8 cellular contexts compared by ENCODE assay signal in the genomic region with DNA sequence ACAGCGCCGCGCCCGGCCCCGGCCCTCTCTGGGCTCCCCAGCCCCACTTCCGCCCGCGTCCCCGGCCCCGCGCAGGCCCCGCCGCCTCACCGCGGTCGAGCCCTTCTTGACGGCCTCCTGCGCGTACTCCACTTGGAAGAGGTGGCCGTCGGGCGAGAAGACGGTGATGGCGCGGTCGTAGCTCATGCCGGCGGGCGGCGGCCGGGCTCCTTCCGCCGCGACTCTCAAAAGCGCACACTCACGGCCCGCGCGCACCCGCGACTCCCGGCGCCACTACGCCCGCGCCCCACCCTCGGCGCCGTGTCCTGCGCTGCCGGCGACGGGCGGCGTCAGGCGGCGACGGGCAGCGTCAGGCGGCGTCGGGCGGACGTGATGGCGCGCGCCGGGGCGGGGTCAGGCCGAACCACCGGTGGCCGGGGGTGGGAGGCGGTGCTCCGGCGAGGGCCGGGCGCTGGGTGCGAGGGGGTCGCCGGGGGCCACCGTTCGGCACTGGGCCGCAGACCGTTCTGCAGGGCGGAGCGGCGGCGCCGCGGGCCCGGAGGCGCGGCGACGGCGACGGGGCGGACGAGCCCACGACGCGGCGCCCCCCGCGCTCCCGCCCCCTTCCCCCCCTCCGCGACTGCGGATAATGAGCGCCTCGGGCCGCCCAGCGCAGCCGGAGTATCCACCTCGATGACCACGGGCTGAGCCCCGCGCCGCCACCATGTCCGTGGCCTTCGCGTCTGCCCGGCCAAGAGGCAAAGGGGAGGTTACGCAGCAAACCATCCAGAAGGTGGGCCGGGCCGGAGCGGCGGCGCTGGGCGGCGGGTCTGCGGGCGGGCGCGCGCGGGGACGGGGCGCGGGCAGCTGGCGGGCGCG. TPM values are rescaled to one million over a fixed set of nuclear protein-coding genes. Genes with fewer than 3 reads are reported as not detected.
DNase-seq lines count a peak whose midpoint lies in the region; ATAC-seq and TF ChIP-seq lines count a peak whose summit lies in the region.

A gene (minus strand): TSS at position 277 of the 858 bp plus-strand sequence. CDS start 91 bp downstream, at position 186.
A gene with protein sequence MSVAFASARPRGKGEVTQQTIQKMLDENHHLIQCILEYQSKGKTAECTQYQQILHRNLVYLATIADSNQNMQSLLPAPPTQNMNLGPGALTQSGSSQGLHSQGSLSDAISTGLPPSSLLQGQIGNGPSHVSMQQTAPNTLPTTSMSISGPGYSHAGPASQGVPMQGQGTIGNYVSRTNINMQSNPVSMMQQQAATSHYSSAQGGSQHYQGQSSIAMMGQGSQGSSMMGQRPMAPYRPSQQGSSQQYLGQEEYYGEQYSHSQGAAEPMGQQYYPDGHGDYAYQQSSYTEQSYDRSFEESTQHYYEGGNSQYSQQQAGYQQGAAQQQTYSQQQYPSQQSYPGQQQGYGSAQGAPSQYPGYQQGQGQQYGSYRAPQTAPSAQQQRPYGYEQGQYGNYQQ (plus strand): TSS at position 652 of the 858 bp plus-strand sequence. CDS start 52 bp downstream, at position 704.

- H3K27ac ChIP-seq in GM23338 (ENCODE audit: low read depth) (peak within 1 kb of the TSS; percentile 39; the same call in 1 of the 2 replicates), parathyroid adenoma (peak within 1 kb of the TSS; percentile 50), thyroid gland (peak within 1 kb of the TSS; percentile 70 to 93 (median 76))

- peak within 1 kb of the TSS; percentile 83 for H3K4me3 ChIP-seq in GM23338
- peak within 1 kb of the TSS; percentile 82 for H3K4me3 ChIP-seq in LNCaP clone FGC (ENCODE audit: low read depth, low read length)
- H3K4me3 ChIP-seq in parathyroid adenoma (ENCODE audit: low read depth, low read length) = peak within 1 kb of the TSS; percentile 72
- peak within 1 kb of the TSS; percentile 57 to 76 (median 67) for H3K4me3 ChIP-seq in thyroid gland (replicated peaks in 1 of 3)

- peaks cover 82% of the 10 kb centered on the region for H3K79me2 ChIP-seq in GM23338 (replicated peaks; ENCODE audit: insufficient read depth)
- peaks cover 48% of the 10 kb centered on the region for H3K79me2 ChIP-seq in parathyroid adenoma

- peaks cover 21% of the 10 kb centered on the region for H3K36me3 ChIP-seq in ES-I3 (ENCODE audit: insufficient read depth, low read length)
- H3K36me3 ChIP-seq in GM23338 (ENCODE audit: insufficient read depth) = peaks cover 25% of the 10 kb centered on the region
- H3K36me3 ChIP-seq in parathyroid adenoma (ENCODE audit: control insufficient read depth, insufficient read depth, low read length) = no peaks in the 10 kb centered on the region
- H3K36me3 ChIP-seq in thyroid gland = peaks cover 17 to 25% of the 10 kb centered on the region in 2 donors

- TF ChIP-seq CTCF in GM23338 (conservative IDR thresholded peaks at IDR 0.05; ENCODE audit: low read depth in 2 of 2) = no peak
- no peak for TF ChIP-seq CTCF in LNCaP clone FGC (IDR thresholded peaks at IDR 0.05; ENCODE audit: control insufficient read depth, extremely low read depth, insufficient read depth)
- no peak for TF ChIP-seq CTCF in parathyroid adenoma (IDR thresholded peaks at IDR 0.05)
- TF ChIP-seq CTCF in thyroid gland (IDR thresholded peaks at IDR 0.05) = no peak

- peaks cover 22% of the 10 kb centered on the region for H3F3A ChIP-seq in GM23338 (replicated peaks; ENCODE audit: low read depth)

- ATAC-seq in GM23338 (peak; percentile 65), SK-N-SH treated with all-trans-retinoic acid at 6 μM for 48 hours (peak; percentile 79), Right ventricle myocardium inferior (peak; percentile 96)
- peak; percentile 77 to 88 for ATAC-seq in activated naive CD4-positive, alpha-beta T cell treated with anti-CD3 and anti-CD28 coated beads, Interleukin-2, amount 50 U/mL, for 72 hours

- peak within 1 kb of the TSS; percentile 98 for H3K4me2 ChIP-seq in GM23338
- H3K4me2 ChIP-seq in parathyroid adenoma (ENCODE audit: low read length) = peak within 1 kb of the TSS; percentile 71

- H3K4me1 ChIP-seq in ES-I3 (ENCODE audit: insufficient read depth, low read length) (peaks cover 14% of the 10 kb centered on the region), GM23338 (ENCODE audit: insufficient read depth) (peaks cover 8% of the 10 kb centered on the region), parathyroid adenoma (peaks cover 14% of the 10 kb centered on the region), thyroid gland (peaks cover 21 to 33% of the 10 kb centered on the region in 2 donors)

- H3K9me3 ChIP-seq in ES-I3 (ENCODE audit: control insufficient read depth, insufficient read depth, low read length) (no peaks in the 10 kb centered on the region), parathyroid adenoma (ENCODE audit: control insufficient read depth, low read length) (no peaks in the 10 kb centered on the region), thyroid gland (no peaks in the 10 kb centered on the region)

- peaks cover 30% of the 10 kb centered on the region for H3K4me1 Mint-ChIP-seq in GM23338

- H3K9ac ChIP-seq in ES-I3 (ENCODE audit: low read depth, low read length) = peak within 1 kb of the TSS; percentile 77
- peak within 1 kb of the TSS; percentile 55 for H3K9ac ChIP-seq in parathyroid adenoma

- H2AFZ ChIP-seq in GM23338 (no peak within 1 kb of the TSS), parathyroid adenoma (peak within 1 kb of the TSS; percentile 83)

- peak; percentile 92 for DNase-seq in GM23338 (ENCODE audit: low spot score)
- no peak for DNase-seq in LNCaP clone FGC (ENCODE audit: low read depth)
- DNase-seq in activated naive CD4-positive, alpha-beta T cell treated with anti-CD3 and anti-CD28 coated beads, Interleukin-2, amount 50 U/mL, for 72 hours (ENCODE audit: low spot score in 2 of 2) = peak; percentile 83 to 87
- DNase-seq in Right ventricle myocardium inferior (ENCODE audit: missing footprints) = peak; percentile 94
- peak; percentile 86 to 87 for DNase-seq in thyroid gland

- peaks cover 24% of the 10 kb centered on the region for H3K27me3 Mint-ChIP-seq in GM23338 (ENCODE audit: insufficient read depth, low read depth, poor library complexity)

- no peaks in the 10 kb centered on the region; the same call in 2 of the 3 replicates for H3K9me3 Mint-ChIP-seq in GM23338
- no peaks in the 10 kb centered on the region for H3K9me3 Mint-ChIP-seq in activated naive CD4-positive, alpha-beta T cell treated with anti-CD3 and anti-CD28 coated beads, Interleukin-2, amount 50 U/mL, for 72 hours

- peak; percentile 54 to 92 for TF ChIP-seq POLR2A in thyroid gland (IDR thresholded peaks at IDR 0.05)

- peak within 1 kb of the TSS; percentile 94 for H3K4me3 Mint-ChIP-seq in GM23338

- H3K36me3 Mint-ChIP-seq in GM23338 (ENCODE audit: low read depth) = peaks cover 55% of the 10 kb centered on the region
- peaks cover 16 to 33% of the 10 kb centered on the region in 2 donors for H3K36me3 Mint-ChIP-seq in activated naive CD4-positive, alpha-beta T cell treated with anti-CD3 and anti-CD28 coated beads, Interleukin-2, amount 50 U/mL, for 72 hours

- H3K27me3 ChIP-seq in GM23338 (ENCODE audit: insufficient read depth) (no peaks in the 10 kb centered on the region), parathyroid adenoma (ENCODE audit: control insufficient read depth, insufficient read depth, low read length) (no peaks in the 10 kb centered on the region), thyroid gland (no peaks in the 10 kb centered on the region)

- no peaks in the 10 kb centered on the region for H3K9me2 ChIP-seq in GM23338 (ENCODE audit: insufficient read depth)

- no CpG with 5 or more reads among the region's 143 CpGs for WGBS in thyroid gland, 2 donors

- H3K27ac Mint-ChIP-seq in GM23338 = peak within 1 kb of the TSS; percentile 89
- peak within 1 kb of the TSS; percentile 91 to 97 for H3K27ac Mint-ChIP-seq in activated naive CD4-positive, alpha-beta T cell treated with anti-CD3 and anti-CD28 coated beads, Interleukin-2, amount 50 U/mL, for 72 hours

- H4K20me1 ChIP-seq in GM23338 (replicated peaks; ENCODE audit: insufficient read depth) = peaks cover 51% of the 10 kb centered on the region

- intact Hi-C loops in Right ventricle myocardium inferior (cut with DNase I) (loop anchor here (2.0 to 10.0 kb wide), 6 partner anchors 21 to 231 kb away; a partner anchor contains a TSS), thyroid gland (cut with DNase I) (loop anchor here (5.0 to 10.0 kb wide), 2 partner anchors 76 to 251 kb away; a partner anchor contains a TSS)

TF ChIP-seq in GM23338, 12 proteins besides CTCF, POLR2A, EP300 and RAD21 (continues in another document):
- TF ChIP-seq POLR2AphosphoS5 (IDR thresholded peaks at IDR 0.05; ENCODE audit: low read depth) = peak; percentile 74
- TF ChIP-seq, protein P1, sequence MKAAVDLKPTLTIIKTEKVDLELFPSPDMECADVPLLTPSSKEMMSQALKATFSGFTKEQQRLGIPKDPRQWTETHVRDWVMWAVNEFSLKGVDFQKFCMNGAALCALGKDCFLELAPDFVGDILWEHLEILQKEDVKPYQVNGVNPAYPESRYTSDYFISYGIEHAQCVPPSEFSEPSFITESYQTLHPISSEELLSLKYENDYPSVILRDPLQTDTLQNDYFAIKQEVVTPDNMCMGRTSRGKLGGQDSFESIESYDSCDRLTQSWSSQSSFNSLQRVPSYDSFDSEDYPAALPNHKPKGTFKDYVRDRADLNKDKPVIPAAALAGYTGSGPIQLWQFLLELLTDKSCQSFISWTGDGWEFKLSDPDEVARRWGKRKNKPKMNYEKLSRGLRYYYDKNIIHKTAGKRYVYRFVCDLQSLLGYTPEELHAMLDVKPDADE (IDR thresholded peaks at IDR 0.05) = no peak

RNA-seq across cellular contexts. Expression of the first gene that starts in this region (rescaled TPM):
- total RNA-seq in GM23338 (2014; rRNA removed; shearing (Covaris generic)) = 357 and 427 TPM in 2 replicates
- polyA plus RNA-seq in GM23338 (2016; fragmentation: Nextera tagmentation; extraction: Ambion mirVana) = 610 and 628 TPM in 2 replicates
- total RNA-seq in activated naive CD4-positive, alpha-beta T cell treated with anti-CD3 and anti-CD28 coated beads, Interleukin-2, amount 50 U/mL, for 72 hours = 100 to 1,000 TPM; 253 to 333 TPM
- total RNA-seq in Right ventricle myocardium inferior (230 TPM), thyroid gland (100 to 1,000 TPM; 213 to 288 (median 261) TPM)

RNA-seq across cellular contexts. Expression of the second gene that starts in this region (rescaled TPM):
- total RNA-seq in GM23338 (2014; rRNA removed; shearing (Covaris generic)) = 24.6 and 32.6 TPM in 2 replicates
- polyA plus RNA-seq in GM23338 (2016; fragmentation: Nextera tagmentation; extraction: Ambion mirVana) = 6.5 and 7.3 TPM in 2 replicates
- 10 to 100 TPM; 21.7 to 52.4 TPM for total RNA-seq in activated naive CD4-positive, alpha-beta T cell treated with anti-CD3 and anti-CD28 coated beads, Interleukin-2, amount 50 U/mL, for 72 hours
- total RNA-seq in Right ventricle myocardium inferior (7.8 TPM), thyroid gland (10 to 100 TPM; 12.2 to 22.0 (median 15.2) TPM)
